Comparison of ENCODE assay signal across 1 cellular context in genomic region chr2:219308142-219309093, GRCh38.
TF ChIP-seq lines count a peak whose summit lies in the region.

No MANE protein-coding gene starts in this region.

TF ChIP-seq in SK-N-SH, 30 proteins besides CTCF, POLR2A, EP300 and RAD21 (continued from another document):
- TF ChIP-seq ZBTB33 (IDR thresholded peaks at IDR 0.05; ENCODE audit: borderline replicate concordance, low read depth) (no peak), FOXM1 (IDR thresholded peaks at IDR 0.05; ENCODE audit: low read depth) (no peak), NRF1 (IDR thresholded peaks at IDR 0.05; ENCODE audit: low read depth, low read length) (no peak), SIN3A (IDR thresholded peaks at IDR 0.05; ENCODE audit: borderline replicate concordance, low read depth, low read length) (peak; percentile 80), TCF12 (IDR thresholded peaks at IDR 0.05) (peak; percentile 67), RCOR1 (IDR thresholded peaks at IDR 0.05; ENCODE audit: low read length) (no peak), REST (IDR thresholded peaks at IDR 0.05; ENCODE audit: low read depth, low read length) (peak; percentile 99)
TF ChIP-seq in SK-N-SH: peak in this region for 8.
